ENCODE assay signal across 8 cellular contexts in genomic region chr10:3485287-3485686, GRCh38.
DNase-seq lines count a peak whose midpoint lies in the region; ATAC-seq and TF ChIP-seq lines count a peak whose summit lies in the region.

No MANE protein-coding gene starts in this region.

- no peak for TF ChIP-seq CTCF in dorsolateral prefrontal cortex (IDR thresholded peaks at IDR 0.05 in 54 of 56, conservative IDR thresholded peaks at IDR 0.05 in 2 of 56; ENCODE audit: low read depth in 1 of 56, partially characterized antibody in 56 of 56)

- intact Hi-C loops in dorsolateral prefrontal cortex (cut with DNase I), result no loop called here

- H3K27me3 ChIP-seq in BLaER1 (no peaks in the 10 kb centered on the region), dorsolateral prefrontal cortex (no peaks in the 10 kb centered on the region)

- peak overlapping the region; percentile 56 for H3K4me3 ChIP-seq in BLaER1
- peak overlapping the region in 16 of 59 donors; percentile 3 to 43 (median 12) for H3K4me3 ChIP-seq in dorsolateral prefrontal cortex

- H3K9ac ChIP-seq in BLaER1, result peak overlapping the region; percentile 38; the same call in 1 of the 2 replicates

- peak overlapping the region; percentile 76 for H3K27ac ChIP-seq in BLaER1
- peak overlapping the region in 34 of 59 donors; percentile 6 to 82 (median 58) for H3K27ac ChIP-seq in dorsolateral prefrontal cortex

- ATAC-seq in GM18868 (IDR thresholded peaks at IDR 0.05; ENCODE audit: unreplicated experiment), result peak; percentile 48
- ATAC-seq in HG03354 (IDR thresholded peaks at IDR 0.05; ENCODE audit: poor library complexity, severe bottlenecking, unreplicated experiment), result peak; percentile 36
- no peak for ATAC-seq in GM19328 (IDR thresholded peaks at IDR 0.05; ENCODE audit: unreplicated experiment)
- no peak for ATAC-seq in GM18870 (IDR thresholded peaks at IDR 0.05; ENCODE audit: unreplicated experiment)

- peak overlapping the region; percentile 81 for H3K4me2 ChIP-seq in BLaER1

- peaks cover 66% of the 10 kb centered on the region for H3K4me1 ChIP-seq in BLaER1

- DNase-seq in dorsolateral prefrontal cortex, result peak in 1 of 10 donors; percentile 39
- DNase-seq in central memory CD4-positive, alpha-beta T cell, result no peak
- no peak for DNase-seq in stimulated activated CD4-positive, alpha-beta T cell treated with anti-CD3 and anti-CD28 coated beads, Interleukin-15, amount 100 ng/mL, for 24 hours

- H3K9me3 ChIP-seq in BLaER1, result peaks cover 18% of the 10 kb centered on the region

- no peaks in the 10 kb centered on the region for H3K36me3 ChIP-seq in BLaER1

- H4K20me1 ChIP-seq in BLaER1, result no peaks in the 10 kb centered on the region

Comparison
In these comparisons a context has a peak if more than half of its experiments do, and no peak if none do; other contexts are left out.
1. ATAC-seq: peak in GM18868 (single experiment) and HG03354 (single experiment); none in GM19328 (single experiment) and GM18870 (single experiment).